19 cellular contexts compared by ENCODE assay signal in genomic region chr10:133211141-133211830, GRCh38. TPM values are rescaled to one million over a fixed set of nuclear protein-coding genes. Genes with fewer than 3 reads are reported as not detected.
DNase-seq lines count a peak whose midpoint lies in the region; ATAC-seq, FAIRE-seq and TF ChIP-seq lines count a peak whose summit lies in the region.
"Had no signal": no experiment of that assay in that cellular context is flagged by ENCODE, and none has a peak within 500 bp of the region (broad histone marks: within the 10 kb centered on the region; RNA-seq: fewer than 3 reads in every experiment).

No MANE protein-coding gene starts in this region.

- no peak overlapping the region for H2BK120ac ChIP-seq in neuronal stem cell (ENCODE audit: low read depth, low read length)

- TF ChIP-seq RAD21 in A549 (conservative IDR thresholded peaks at IDR 0.05 in 1 of 2, IDR thresholded peaks at IDR 0.05 in 1 of 2) = no peak
- TF ChIP-seq RAD21 in K562 (CRISPR knock-in tag; conservative IDR thresholded peaks at IDR 0.05 in 1 of 2, IDR thresholded peaks at IDR 0.05 in 1 of 2) = no peak

- H3K4me1 ChIP-seq in A549 = no peaks in the 10 kb centered on the region
- peaks cover 0 to 51% of the 10 kb centered on the region in 2 experiments; a peak in 1 of 5 replicates for H3K4me1 ChIP-seq in K562 (replicated peaks in 1 of 2; ENCODE audit: control insufficient read depth in 2 of 2, insufficient read depth in 2 of 2, low read length in 2 of 2)
- H3K4me1 ChIP-seq in neuronal stem cell (ENCODE audit: control insufficient read depth in 2 of 2, insufficient read depth in 1 of 2, low read depth in 1 of 2, low read length in 2 of 2) = no peaks in the 10 kb centered on the region
- H3K4me1 ChIP-seq: HAP-1 had no signal

- no peak overlapping the region for H3K4me3 Mint-ChIP-seq in activated naive CD4-positive, alpha-beta T cell treated with anti-CD3 and anti-CD28 coated beads, Interleukin-2, amount 50 U/mL, for 24 hours
- H3K4me3 Mint-ChIP-seq: B cell; CD8-positive, alpha-beta T cell had no signal

- no peak overlapping the region for H3K4ac ChIP-seq in neuronal stem cell (ENCODE audit: low read length)

- H3K4me2 ChIP-seq in A549 = no peak overlapping the region
- no peak overlapping the region for H3K4me2 ChIP-seq in K562 (ENCODE audit: insufficient read depth, low read length)
- H3K4me2 ChIP-seq in neuronal stem cell (ENCODE audit: insufficient read depth, low read length, poor library complexity, severe bottlenecking) = no peak overlapping the region

- peak overlapping the region; percentile 76 for H3K18ac ChIP-seq in neuronal stem cell (ENCODE audit: low read length)

- TF ChIP-seq POLR2A in A549 (IDR thresholded peaks at IDR 0.05; ENCODE audit: low read length) = no peak
- no peak for TF ChIP-seq POLR2A in K562 (conservative IDR thresholded peaks at IDR 0.05)

- BruUV-seq in K562 (replicated peaks; lab: Mats Ljungman, UMichigan) = no TSS peak

- H3K79me1 ChIP-seq in neuronal stem cell (ENCODE audit: low read depth, low read length) = peaks cover 1% of the 10 kb centered on the region

- peak overlapping the region; percentile 32 for H2AK5ac ChIP-seq in neuronal stem cell (ENCODE audit: low read depth, low read length)

- H4K8ac ChIP-seq in neuronal stem cell (ENCODE audit: low read depth, low read length) = no peak overlapping the region

- ATAC-seq in A549 = peak; percentile 20 to 39; a peak in 3 of 6 replicates
- ATAC-seq in K562 = peak; percentile 31; the same call in 2 of the 3 replicates
- ATAC-seq: CD8-positive, alpha-beta T cell; GM12878 had no signal

- 17% methylated on average over 13 of the region's 25 CpGs for WGBS in A549 (ENCODE audit: missing lambda C conversion rate)
- WGBS in K562 (ENCODE audit: insufficient coverage, low coverage, missing lambda C conversion rate) = 8% methylated on average over 15 of the region's 25 CpGs
- no CpG with 5 or more reads among the region's 25 CpGs for WGBS in neuronal stem cell (ENCODE audit: extremely low coverage in 2 of 2, insufficient read length in 2 of 2, insufficient replicate concordance in 1 of 2), 2 donors

- no peak overlapping the region for H4K91ac ChIP-seq in neuronal stem cell (ENCODE audit: low read depth, low read length, poor library complexity)

- DNase-seq in activated naive CD4-positive, alpha-beta T cell treated with Interleukin-2 at 50 U/mL for 16 hours = no peak
- DNase-seq in A549 (ENCODE audit: low read depth in 1 of 2, low spot score in 1 of 2) (no peak), K562 (ENCODE audit: extremely low read depth in 1 of 4, low spot score in 3 of 4) (no peak), neuronal stem cell (ENCODE audit: low spot score) (no peak), mesenteric fat pad (ENCODE audit: low spot score) (no peak), DMS79 treated with DMSO at 0.1 percent for 48 hours (lab: John Stamatoyannopoulos, UW) (no peak)
- DNase-seq: 8988T, Calu3, DND-41, EL had no signal

- no peak overlapping the region for H2BK15ac ChIP-seq in neuronal stem cell (ENCODE audit: low read length)

- CTCF ChIA-PET in A549 (lab: Yijun Ruan, JAX) (interaction anchor here (1.3 kb wide), 1 partner anchor 68 kb away, joined by 4 read pairs; no protein-coding TSS in a partner anchor), K562 (lab: Yijun Ruan, JAX; ENCODE audit: low intra/inter-chr PET ratio) (no interaction called here)

- H3K36me3 Mint-ChIP-seq in activated naive CD4-positive, alpha-beta T cell treated with anti-CD3 and anti-CD28 coated beads, Interleukin-2, amount 50 U/mL, for 24 hours = no peaks in the 10 kb centered on the region
- H3K36me3 Mint-ChIP-seq: CD8-positive, alpha-beta T cell had no signal

- H3K23ac ChIP-seq in neuronal stem cell (ENCODE audit: low read depth, low read length, poor library complexity) = no peak overlapping the region

- no peak for TF ChIP-seq CTCF in A549 (IDR thresholded peaks at IDR 0.05)
- no peak for TF ChIP-seq CTCF in K562 (IDR thresholded peaks at IDR 0.05 in 2 of 3, conservative IDR thresholded peaks at IDR 0.05 in 1 of 3; ENCODE audit: insufficient read depth in 2 of 3, low read depth in 1 of 3, low read length in 3 of 3)

- no peaks in the 10 kb centered on the region for H3K9me1 ChIP-seq in K562 (ENCODE audit: control insufficient read depth, insufficient read depth, low read length)

- H3K9ac ChIP-seq in K562 (ENCODE audit: insufficient read depth in 1 of 2, low read depth in 2 of 2, low read length in 2 of 2) (no peak overlapping the region), neuronal stem cell (ENCODE audit: low read depth, low read length, poor library complexity) (no peak overlapping the region)
- H3K9ac ChIP-seq: BLaER1 treated with 17β-estradiol and CSF1 and Interleukin-3, amounts not matched to agents 10 nM and 100 nM had no signal

- intact Hi-C loops in K562 (cut with micrococcal nuclease) = no loop called here

- H3K27me3 Mint-ChIP-seq in activated naive CD4-positive, alpha-beta T cell treated with anti-CD3 and anti-CD28 coated beads, Interleukin-2, amount 50 U/mL, for 24 hours = peaks cover 2% of the 10 kb centered on the region

- H3K27ac Mint-ChIP-seq in activated naive CD4-positive, alpha-beta T cell treated with anti-CD3 and anti-CD28 coated beads, Interleukin-2, amount 50 U/mL, for 24 hours = peak overlapping the region; percentile 62
- H3K27ac Mint-ChIP-seq: B cell; CD8-positive, alpha-beta T cell had no signal

- TF ChIP-seq EP300 in A549 (IDR thresholded peaks at IDR 0.05) (no peak), K562 (IDR thresholded peaks at IDR 0.05; ENCODE audit: low read length) (no peak)

- no peaks in the 10 kb centered on the region for H4K20me1 ChIP-seq in K562 (replicated peaks; ENCODE audit: control insufficient read depth, insufficient read depth, low read length)

- in situ Hi-C loops in K562 (cut with MboI) = no loop called here

- H3K9me3 Mint-ChIP-seq in activated naive CD4-positive, alpha-beta T cell treated with anti-CD3 and anti-CD28 coated beads, Interleukin-2, amount 50 U/mL, for 24 hours = no peaks in the 10 kb centered on the region
- H3K9me3 Mint-ChIP-seq: CD8-positive, alpha-beta T cell had no signal

- POLR2A ChIA-PET in A549 (lab: Yijun Ruan, JAX) = no interaction called here
- POLR2A ChIA-PET in K562 (lab: Yijun Ruan, JAX) = interaction anchor here (0.6 kb wide), 1 partner anchor 17 kb away, joined by 3 read pairs; no protein-coding TSS in a partner anchor

- peaks cover 4% of the 10 kb centered on the region for H3K4me1 Mint-ChIP-seq in activated naive CD4-positive, alpha-beta T cell treated with anti-CD3 and anti-CD28 coated beads, Interleukin-2, amount 50 U/mL, for 24 hours
- H3K4me1 Mint-ChIP-seq: B cell had no signal

- no peaks in the 10 kb centered on the region for H3K36me3 ChIP-seq in K562 (ENCODE audit: control insufficient read depth, insufficient read depth, low read length)
- H3K36me3 ChIP-seq in neuronal stem cell (replicated peaks in 1 of 2; ENCODE audit: control insufficient read depth in 2 of 2, insufficient read depth in 2 of 2, low read length in 2 of 2) = peaks cover 0 to 7% of the 10 kb centered on the region in 2 donors
- H3K36me3 ChIP-seq: BLaER1 treated with 17β-estradiol and CSF1 and Interleukin-3, amounts not matched to agents 10 nM and 100 nM; HAP-1 had no signal

- H2BK12ac ChIP-seq in neuronal stem cell (ENCODE audit: low read length) = no peak overlapping the region

- FAIRE-seq in A549 (lab: Jason Lieb, UNC) (no peak), K562 (lab: Jason Lieb, UNC) (no peak)
- FAIRE-seq: GM12878 had no signal

- H3K27me3 ChIP-seq in K562 (ENCODE audit: control insufficient read depth in 2 of 2, insufficient read depth in 2 of 2, low read length in 2 of 2) = peaks cover 5 to 48% of the 10 kb centered on the region in 2 experiments; a peak in 4 of 5 replicates
- H3K27me3 ChIP-seq in neuronal stem cell (ENCODE audit: control insufficient read depth in 3 of 3, insufficient read depth in 3 of 3, low read depth in 1 of 3, low read length in 3 of 3) = peaks cover 0 to 6% (median 0%) of the 10 kb centered on the region in 3 experiments

- H3K27ac ChIP-seq in A549 = no peak overlapping the region
- no peak overlapping the region for H3K27ac ChIP-seq in K562 (ENCODE audit: extremely low read depth, low read depth, low read length)
- H3K27ac ChIP-seq in neuronal stem cell (replicated peaks; ENCODE audit: low read length) = no peak overlapping the region
- H3K27ac ChIP-seq: BLaER1 treated with 17β-estradiol and CSF1 and Interleukin-3, amounts not matched to agents 10 nM and 100 nM had no signal

- H3K14ac ChIP-seq in neuronal stem cell (ENCODE audit: low read length) = no peak overlapping the region

- H3K4me3 ChIP-seq in A549 = no peak overlapping the region
- no peak overlapping the region for H3K4me3 ChIP-seq in K562
- H3K4me3 ChIP-seq in neuronal stem cell (ENCODE audit: low read length in 2 of 2) = no peak overlapping the region
- H3K4me3 ChIP-seq: BLaER1 treated with 17β-estradiol and CSF1 and Interleukin-3, amounts not matched to agents 10 nM and 100 nM; GM12878; HAP-1 had no signal

- H2AFZ ChIP-seq in K562 (ENCODE audit: low read depth, low read length) = no peak overlapping the region
- no peak overlapping the region for H2AFZ ChIP-seq in neuronal stem cell (ENCODE audit: low read length)

- H3K79me2 ChIP-seq in K562 (ENCODE audit: control insufficient read depth, insufficient read depth, low read length) = no peaks in the 10 kb centered on the region

- no peaks in the 10 kb centered on the region for H3K9me3 ChIP-seq in A549
- H3K9me3 ChIP-seq in K562 (replicated peaks; ENCODE audit: control insufficient read depth, insufficient read depth, low read depth, low read length) = no peaks in the 10 kb centered on the region; the same call in 1 of the 2 replicates
- peaks cover 0 to 9% of the 10 kb centered on the region in 2 donors for H3K9me3 ChIP-seq in neuronal stem cell (replicated peaks in 1 of 2; ENCODE audit: control insufficient read depth in 2 of 2, insufficient read depth in 1 of 2, low read depth in 1 of 2, low read length in 2 of 2)
- H3K9me3 ChIP-seq: BLaER1 treated with 17β-estradiol and CSF1 and Interleukin-3, amounts not matched to agents 10 nM and 100 nM; HAP-1 had no signal

- H2BK5ac ChIP-seq in neuronal stem cell (ENCODE audit: low read length) = no peak overlapping the region

RNA-seq across cellular contexts. Expression of gene UTF1, which starts 18.7 kb away (rescaled TPM):
- polyA plus RNA-seq in A549 (2011; rRNA removed) (not detected in 2 replicates), A549 (2017; fragmentation: RNase III; extraction: RNeasy Plus Mini Kit Qiagen cat#74134 plus additional on column Dnase treatment) (not detected in 3 replicates), K562 (2011; rRNA removed) (not detected in 2 replicates), K562 (2014; fragmentation: Illumina TruSeq; extraction: Trizol) (not detected in 2 replicates), K562 (2014; fragmentation: Nextera tagmentation; extraction: Ambion mirVana) (not detected), K562 (2014; rRNA removed) (0.46 TPM in 1 of 2 replicates, not detected in the other)
- polyA plus RNA-seq in A549 (2012; cell fraction: cytosol; rRNA removed) = not detected in 2 replicates
- not detected in 2 replicates for polyA plus RNA-seq in A549 (2012; cell fraction: nucleus; rRNA removed)
- not detected in 2 replicates for polyA minus RNA-seq in A549 (2011; rRNA and poly(A)+ RNA removed)
- not detected in 2 replicates for total RNA-seq in K562 (2011; cell fraction: chromatin; rRNA removed; ENCODE audit: low replicate concordance)
- total RNA-seq in K562 (2011; cell fraction: nucleolus; rRNA removed) = not detected in 2 replicates
- total RNA-seq in K562 (2011; cell fraction: nucleoplasm; rRNA removed) = not detected in 2 replicates
- total RNA-seq in K562 (2014; rRNA removed) (not detected in 2 replicates), K562 (2014; rRNA removed; fragmentation: Illumina TruSeq; extraction: Trizol) (not detected in 2 replicates), K562 (2015; rRNA removed; fragmentation: Illumina TruSeq; extraction: Trizol) (not detected in 2 replicates), K562 (2021) (0.16 and 0.35 TPM in 2 replicates), mesenteric fat pad (not detected)
- polyA plus RNA-seq in K562 (2011; cell fraction: cytosol; rRNA removed) = 0.12 TPM in 1 of 2 replicates, not detected in the other
- polyA plus RNA-seq in K562 (2011; cell fraction: nucleus; rRNA removed) = 0.14 TPM in 1 of 2 replicates, not detected in the other
- 0.09 and 0.28 TPM in 2 replicates for polyA plus RNA-seq in K562 (2012)
- not detected in 2 replicates for polyA minus RNA-seq in K562 (2011; rRNA and poly(A)+ RNA removed)
- not detected in 2 replicates for polyA minus RNA-seq in K562 (2011; cell fraction: cytosol; rRNA and poly(A)+ RNA removed)
- polyA minus RNA-seq in K562 (2011; cell fraction: nucleus; rRNA and poly(A)+ RNA removed) = not detected in 2 replicates
- polyA plus RNA-seq in neuronal stem cell (2013, experiment 1 of 2) = 0.35 TPM
- polyA plus RNA-seq in neuronal stem cell (2013, experiment 2 of 2) = 0.33 TPM
- total RNA-seq: Calu3; CD8-positive, alpha-beta T cell; G401; GM12878; H4; HT-29 had no signal
- polyA plus RNA-seq: GM12878 had no signal

RNA-seq across cellular contexts. Expression of gene VENTX, which starts 26.4 kb away (rescaled TPM):
- polyA plus RNA-seq in A549 (2011; rRNA removed) (not detected in 2 replicates), A549 (2017; fragmentation: RNase III; extraction: RNeasy Plus Mini Kit Qiagen cat#74134 plus additional on column Dnase treatment) (not detected in 3 replicates), K562 (2011; rRNA removed) (0.03 and 0.21 TPM in 2 replicates), K562 (2014; fragmentation: Illumina TruSeq; extraction: Trizol) (0.19 and 0.29 TPM in 2 replicates), K562 (2014; fragmentation: Nextera tagmentation; extraction: Ambion mirVana) (under 1 TPM in 1 of 2 experiments, not detected in 1; 0.07 TPM), K562 (2014; rRNA removed) (0.36 and 0.70 TPM in 2 replicates)
- polyA plus RNA-seq in A549 (2012; cell fraction: cytosol; rRNA removed) = not detected in 2 replicates
- polyA plus RNA-seq in A549 (2012; cell fraction: nucleus; rRNA removed) = not detected in 2 replicates
- polyA minus RNA-seq in A549 (2011; rRNA and poly(A)+ RNA removed) = not detected in 2 replicates
- 1.8 and 3.5 TPM in 2 replicates for total RNA-seq in K562 (2011; cell fraction: chromatin; rRNA removed; ENCODE audit: low replicate concordance)
- 2.1 and 2.7 TPM in 2 replicates for total RNA-seq in K562 (2011; cell fraction: nucleolus; rRNA removed)
- total RNA-seq in K562 (2011; cell fraction: nucleoplasm; rRNA removed) = 1.6 and 1.7 TPM in 2 replicates
- total RNA-seq in K562 (2014; rRNA removed) (0.45 and 0.49 TPM in 2 replicates), K562 (2014; rRNA removed; fragmentation: Illumina TruSeq; extraction: Trizol) (0.16 and 0.18 TPM in 2 replicates), K562 (2015; rRNA removed; fragmentation: Illumina TruSeq; extraction: Trizol) (0.07 and 0.23 TPM in 2 replicates), K562 (2021) (0.55 and 0.69 TPM in 2 replicates), mesenteric fat pad (4.0 TPM)
- 0.07 and 0.60 TPM in 2 replicates for polyA plus RNA-seq in K562 (2011; cell fraction: cytosol; rRNA removed)
- 0.17 and 2.0 TPM in 2 replicates for polyA plus RNA-seq in K562 (2011; cell fraction: nucleus; rRNA removed)
- 0.48 and 1.4 TPM in 2 replicates for polyA plus RNA-seq in K562 (2012)
- not detected in 2 replicates for polyA minus RNA-seq in K562 (2011; rRNA and poly(A)+ RNA removed)
- polyA minus RNA-seq in K562 (2011; cell fraction: cytosol; rRNA and poly(A)+ RNA removed) = not detected in 2 replicates
- 0.11 and 0.27 TPM in 2 replicates for polyA minus RNA-seq in K562 (2011; cell fraction: nucleus; rRNA and poly(A)+ RNA removed)
- polyA plus RNA-seq in neuronal stem cell (2013, experiment 1 of 2) = 0.42 TPM
- polyA plus RNA-seq in neuronal stem cell (2013, experiment 2 of 2) = 0.35 TPM
- total RNA-seq: B cell; Calu3; CD8-positive, alpha-beta T cell; G401; GM12878; H4; HT-29 had no signal

RNA-seq across cellular contexts. Expression of gene KNDC1, which starts 51.3 kb away (rescaled TPM):
- polyA plus RNA-seq in A549 (2011; rRNA removed) = 0.63 and 0.65 TPM in 2 replicates
- polyA plus RNA-seq in A549 (2012; cell fraction: cytosol; rRNA removed) = 0.70 and 2.1 TPM in 2 replicates
- polyA plus RNA-seq in A549 (2012; cell fraction: nucleus; rRNA removed) = 1.1 and 2.7 TPM in 2 replicates
- 0.49 to 0.73 TPM (median 0.56 TPM) in 3 replicates for polyA plus RNA-seq in A549 (2017; fragmentation: RNase III; extraction: RNeasy Plus Mini Kit Qiagen cat#74134 plus additional on column Dnase treatment)
- polyA minus RNA-seq in A549 (2011; rRNA and poly(A)+ RNA removed) = 0.33 and 0.78 TPM in 2 replicates
- 0.86 TPM in 1 of 2 replicates, not detected in the other for total RNA-seq in K562 (2011; cell fraction: chromatin; rRNA removed; ENCODE audit: low replicate concordance)
- 1.5 and 1.8 TPM in 2 replicates for total RNA-seq in K562 (2011; cell fraction: nucleolus; rRNA removed)
- total RNA-seq in K562 (2011; cell fraction: nucleoplasm; rRNA removed) = 2.1 TPM in 1 of 2 replicates, not detected in the other
- total RNA-seq in K562 (2014; rRNA removed) = under 0.01 TPM in 1 of 2 replicates, not detected in the other
- total RNA-seq in K562 (2014; rRNA removed; fragmentation: Illumina TruSeq; extraction: Trizol) = not detected in 2 replicates
- not detected in 2 replicates for total RNA-seq in K562 (2015; rRNA removed; fragmentation: Illumina TruSeq; extraction: Trizol)
- total RNA-seq in K562 (2021) = 0.11 TPM in 1 of 2 replicates, not detected in the other
- 0.20 and 0.26 TPM in 2 replicates for polyA plus RNA-seq in K562 (2011; rRNA removed)
- 0.04 and 0.18 TPM in 2 replicates for polyA plus RNA-seq in K562 (2011; cell fraction: cytosol; rRNA removed)
- polyA plus RNA-seq in K562 (2011; cell fraction: nucleus; rRNA removed) = 0.52 and 2.3 TPM in 2 replicates
- 0.07 and 1.1 TPM in 2 replicates for polyA plus RNA-seq in K562 (2012)
- not detected in 2 replicates for polyA plus RNA-seq in K562 (2014; fragmentation: Illumina TruSeq; extraction: Trizol)
- polyA plus RNA-seq in K562 (2014; fragmentation: Nextera tagmentation; extraction: Ambion mirVana) = not detected
- polyA plus RNA-seq in K562 (2014; rRNA removed) = 0.07 TPM in 1 of 2 replicates, not detected in the other
- polyA minus RNA-seq in K562 (2011; rRNA and poly(A)+ RNA removed) = not detected in 2 replicates
- not detected in 2 replicates for polyA minus RNA-seq in K562 (2011; cell fraction: cytosol; rRNA and poly(A)+ RNA removed)
- 0.11 and 0.27 TPM in 2 replicates for polyA minus RNA-seq in K562 (2011; cell fraction: nucleus; rRNA and poly(A)+ RNA removed)
- polyA plus RNA-seq in neuronal stem cell (2013, experiment 1 of 2) = 6.4 TPM
- 6.1 TPM for polyA plus RNA-seq in neuronal stem cell (2013, experiment 2 of 2)
- 0.13 TPM for total RNA-seq in mesenteric fat pad
- total RNA-seq: CD8-positive, alpha-beta T cell had no signal
